In genomic region chr20:55472704-55473103, GRCh38 we compare ENCODE assay signal across 16 cellular contexts.
"Had no signal": no experiment of that assay in that cellular context is flagged by ENCODE, and none has a peak within 500 bp of the region (broad histone marks: within the 10 kb centered on the region; RNA-seq: fewer than 3 reads in every experiment).

No MANE protein-coding gene starts in this region.

- H3K27me3 ChIP-seq: cardiac muscle cell, esophagus squamous epithelium, left lung, suprapubic skin had no signal

- H3K9me3 ChIP-seq: esophagus squamous epithelium, left lung, suprapubic skin had no signal

- H3K27ac ChIP-seq: cardiac muscle cell, esophagus squamous epithelium, left lung, suprapubic skin, VCaP had no signal

- H3K4me1 ChIP-seq: esophagus squamous epithelium, left lung, suprapubic skin had no signal

- H3K36me3 ChIP-seq: cardiac muscle cell, esophagus squamous epithelium, left lung, suprapubic skin had no signal

- H3K4me3 ChIP-seq: cardiac muscle cell, esophagus squamous epithelium, left lung, suprapubic skin had no signal

- DNase-seq: activated CD8-positive, alpha-beta memory T cell treated with anti-CD3 and anti-CD28 coated beads, Interleukin-2, amount 50 U/mL, for 4 hours; activated CD8-positive, alpha-beta T cell treated with anti-CD3 and anti-CD28 coated beads for 36 hours; activated T-cell treated with anti-CD3 and anti-CD28 coated beads, Interleukin-2, amount 50 U/mL, for 72 hours; esophagus squamous epithelium; foreskin fibroblast; head of caudate nucleus; islet precursor cell; left lung; natural killer cell; stimulated activated CD4-positive, alpha-beta T cell treated with anti-CD3 and anti-CD28 coated beads, Interleukin-4, amount 100 ng/mL, for 1 hour; stimulated activated CD8-positive, alpha-beta memory T cell treated with anti-CD3 and anti-CD28 coated beads, Interleukin-4, amount 100 ng/mL, for 48 hours; stimulated activated naive CD8-positive, alpha-beta T cell treated with anti-CD3 and anti-CD28 coated beads, Interleukin-15, Interleukin-2, amounts not matched to agents 100 U/mL and 50 U/mL, for 24 hours; T1000 had no signal
